In the genomic region with DNA sequence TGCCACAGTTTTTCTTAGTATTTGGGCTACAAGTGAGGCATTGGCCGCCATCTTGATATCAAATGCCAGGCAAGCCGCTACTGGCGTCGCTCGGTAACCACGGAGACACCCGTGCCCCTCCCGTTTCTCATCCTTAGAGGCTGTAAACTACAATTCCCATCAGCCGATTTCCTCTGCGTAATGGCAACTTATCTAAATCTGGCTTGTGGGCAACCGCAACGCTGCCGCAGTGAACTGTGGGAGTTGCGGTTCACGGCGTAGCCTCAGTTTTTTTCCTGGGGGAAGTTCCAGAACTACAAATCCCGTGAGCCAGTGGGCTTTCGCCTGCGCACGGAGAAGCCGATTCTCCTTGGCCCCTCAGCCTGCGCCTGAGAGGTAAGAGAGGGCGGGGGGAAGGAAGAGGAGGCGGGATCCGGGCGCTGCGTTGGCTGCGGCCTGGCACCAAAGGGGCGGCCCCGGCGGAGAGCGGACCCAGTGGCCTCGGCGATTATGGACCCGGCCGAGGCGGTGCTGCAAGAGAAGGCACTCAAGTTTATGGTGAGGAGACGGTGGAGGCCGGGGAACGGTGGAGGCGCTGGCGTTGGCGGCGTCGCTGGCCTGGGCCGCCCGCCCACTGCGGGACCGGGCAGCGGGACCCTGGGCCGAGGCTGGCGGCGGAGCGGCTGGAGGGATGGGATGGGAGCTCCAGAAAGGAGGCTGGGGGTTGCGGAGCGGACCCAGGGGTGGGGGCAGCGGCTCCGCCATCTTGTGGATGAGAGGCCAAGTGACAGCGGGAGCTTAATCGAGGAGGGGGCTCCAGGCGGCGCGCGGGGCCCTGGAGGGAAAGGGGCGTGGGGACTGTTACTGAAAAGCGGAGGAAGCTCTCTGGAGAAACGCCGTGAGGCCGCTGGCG, we compare ENCODE assay signal across 8 cellular contexts. TPM values are rescaled to one million over a fixed set of nuclear protein-coding genes. Genes with fewer than 3 reads are reported as not detected.
A peak's percentile ranks its signal among the peaks of the same experiment; 100 is the strongest.
DNase-seq lines count a peak whose midpoint lies in the region; ATAC-seq and TF ChIP-seq lines count a peak whose summit lies in the region.

A gene (plus strand): TSS at position 474 of the 892 bp plus-strand sequence. CDS start 16 bp downstream, at position 490.

- peak within 1 kb of the TSS; percentile 100 for H2AFZ ChIP-seq in SK-N-SH (ENCODE audit: low read depth)

- peak within 1 kb of the TSS; percentile 94 for H3K4me3 ChIP-seq in GM06990 (replicated peaks; ENCODE audit: low read depth, low read length)
- H3K4me3 ChIP-seq in SK-N-SH (ENCODE audit: low read depth in 2 of 2, low read length in 1 of 2): peak within 1 kb of the TSS; percentile 66 to 84
- peak within 1 kb of the TSS; percentile 87 to 92 for H3K4me3 ChIP-seq in gastroesophageal sphincter
- H3K4me3 ChIP-seq in neutrophil (ENCODE audit: low read depth in 1 of 2, low read length in 1 of 2): peak within 1 kb of the TSS; percentile 81 to 88

- TF ChIP-seq POLR2A in gastroesophageal sphincter (IDR thresholded peaks at IDR 0.05): peak; percentile 33 to 48

- no peaks in the 10 kb centered on the region for H4K20me1 ChIP-seq in SK-N-SH (ENCODE audit: insufficient read depth)

- H3K36me3 ChIP-seq in GM06990 (ENCODE audit: control insufficient read depth, insufficient read depth, low read length) (no peaks in the 10 kb centered on the region), SK-N-SH (replicated peaks in 1 of 2; ENCODE audit: control insufficient read depth in 1 of 2, insufficient read depth in 2 of 2, low read length in 1 of 2) (peaks cover 0 to 5% of the 10 kb centered on the region in 2 experiments), gastroesophageal sphincter (no peaks in the 10 kb centered on the region), neutrophil (no peaks in the 10 kb centered on the region)

- peak; percentile 93 for ATAC-seq in HG02571 (IDR thresholded peaks at IDR 0.05; ENCODE audit: unreplicated experiment)
- ATAC-seq in gastroesophageal sphincter: peak; percentile 98

- DNase-seq in GM06990 (ENCODE audit: extremely low read depth, insufficient read length): peak; percentile 96
- peak; percentile 98 for DNase-seq in NCI-H1048 (lab: John Stamatoyannopoulos, UW)
- DNase-seq in SK-N-SH: peak; percentile 93
- peak; percentile 94 for DNase-seq in activated naive CD4-positive, alpha-beta T cell treated with anti-CD3 and anti-CD28 coated beads, Interleukin-2, amount 50 U/mL, for 16 hours
- peak; percentile 74 to 99 (median 97) for DNase-seq in substantia nigra (lab: John Stamatoyannopoulos, UW)

- TF ChIP-seq RAD21 in SK-N-SH (IDR thresholded peaks at IDR 0.05; ENCODE audit: low read length): peak; percentile 23

- H3F3A ChIP-seq in SK-N-SH (replicated peaks; ENCODE audit: insufficient read depth): no peaks in the 10 kb centered on the region

- no peak for TF ChIP-seq EP300 in SK-N-SH (IDR thresholded peaks at IDR 0.05; ENCODE audit: borderline replicate concordance in 1 of 2, low read depth in 1 of 2, low read length in 1 of 2)
- no peak for TF ChIP-seq EP300 in gastroesophageal sphincter (IDR thresholded peaks at IDR 0.05)

- peak within 1 kb of the TSS; percentile 81 for H3K4me2 ChIP-seq in SK-N-SH

- CTCF ChIA-PET in SK-N-SH (lab: Yijun Ruan, JAX): interaction anchor here (0.8 to 4.2 kb wide), 14 partner anchors 19 to 216 kb away, joined by 3 to 20 read pairs (median 6); no protein-coding TSS in a partner anchor

- H3K27me3 ChIP-seq in GM06990 (replicated peaks; ENCODE audit: control insufficient read depth, insufficient read depth, low read length) (no peaks in the 10 kb centered on the region), SK-N-SH (ENCODE audit: insufficient read depth) (no peaks in the 10 kb centered on the region; the same call in 1 of the 2 replicates), gastroesophageal sphincter (peaks cover 9% of the 10 kb centered on the region), neutrophil (peaks cover 31% of the 10 kb centered on the region)

- WGBS in SK-N-SH (ENCODE audit: low lambda C conversion rate): 2% methylated on average over 41 of the region's 70 CpGs
- WGBS in gastroesophageal sphincter (ENCODE audit: low coverage in 1 of 2), 2 donors: 1 to 2% methylated on average over 16 to 25 of the region's 70 CpGs

- TF ChIP-seq CTCF in GM06990 (IDR thresholded peaks at IDR 0.05; ENCODE audit: insufficient read depth, low read length, poor library complexity, severe bottlenecking) (no peak), SK-N-SH (IDR thresholded peaks at IDR 0.05) (peak; percentile 23), gastroesophageal sphincter (IDR thresholded peaks at IDR 0.05) (peak in 3 of 4 experiments; percentile 5 to 25 (median 16)), neutrophil (IDR thresholded peaks at IDR 0.05) (peak; percentile 9)

- H3K27ac ChIP-seq in SK-N-SH (ENCODE audit: low read depth in 2 of 2, low read length in 1 of 2) (peak within 1 kb of the TSS; percentile 83 to 89), gastroesophageal sphincter (peak within 1 kb of the TSS; percentile 73 to 92 (median 90)), neutrophil (peak within 1 kb of the TSS; percentile 75), substantia nigra (ENCODE audit: low read depth, low read length, poor library complexity, severe bottlenecking) (peak within 1 kb of the TSS; percentile 87)

- POLR2A ChIA-PET in SK-N-SH (lab: Yijun Ruan, JAX): interaction anchor here (1.1 to 2.4 kb wide), 3 partner anchors 42 to 66 kb away, joined by 3 to 12 read pairs (median 4); no protein-coding TSS in a partner anchor

- H3K9me3 ChIP-seq in SK-N-SH (no peaks in the 10 kb centered on the region), gastroesophageal sphincter (no peaks in the 10 kb centered on the region), neutrophil (no peaks in the 10 kb centered on the region)

- H3K79me2 ChIP-seq in SK-N-SH (ENCODE audit: insufficient read depth): peaks cover 42% of the 10 kb centered on the region

- H3K9ac ChIP-seq in SK-N-SH: peak within 1 kb of the TSS; percentile 89

- H3K9me2 ChIP-seq in SK-N-SH: no peaks in the 10 kb centered on the region

- peaks cover 7 to 9% of the 10 kb centered on the region in 2 experiments; a peak in 3 of 4 replicates for H3K4me1 ChIP-seq in SK-N-SH (ENCODE audit: control insufficient read depth in 1 of 2, insufficient read depth in 2 of 2, low read depth in 1 of 2, low read length in 1 of 2)
- peaks cover 0 to 30% (median 10%) of the 10 kb centered on the region in 3 donors for H3K4me1 ChIP-seq in gastroesophageal sphincter
- peaks cover 12% of the 10 kb centered on the region in 2 experiments for H3K4me1 ChIP-seq in neutrophil (ENCODE audit: control insufficient read depth in 1 of 2, insufficient read depth in 1 of 2, low read depth in 1 of 2, low read length in 1 of 2)

TF ChIP-seq in SK-N-SH, 30 proteins besides CTCF, POLR2A, EP300 and RAD21 (continues in another document):
- TF ChIP-seq, protein P1, sequence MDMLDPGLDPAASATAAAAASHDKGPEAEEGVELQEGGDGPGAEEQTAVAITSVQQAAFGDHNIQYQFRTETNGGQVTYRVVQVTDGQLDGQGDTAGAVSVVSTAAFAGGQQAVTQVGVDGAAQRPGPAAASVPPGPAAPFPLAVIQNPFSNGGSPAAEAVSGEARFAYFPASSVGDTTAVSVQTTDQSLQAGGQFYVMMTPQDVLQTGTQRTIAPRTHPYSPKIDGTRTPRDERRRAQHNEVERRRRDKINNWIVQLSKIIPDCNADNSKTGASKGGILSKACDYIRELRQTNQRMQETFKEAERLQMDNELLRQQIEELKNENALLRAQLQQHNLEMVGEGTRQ (IDR thresholded peaks at IDR 0.05; ENCODE audit: borderline replicate concordance, low read depth, low read length): no peak
- TF ChIP-seq CHD2 (IDR thresholded peaks at IDR 0.05; ENCODE audit: low read length, partially characterized antibody) (peak; percentile 84), NFIC (IDR thresholded peaks at IDR 0.05; ENCODE audit: borderline replicate concordance) (peak; percentile 2; the same call in 1 of the 2 replicates), FOSL2 (IDR thresholded peaks at IDR 0.05; ENCODE audit: borderline replicate concordance, low read depth) (no peak), RCOR1 (IDR thresholded peaks at IDR 0.05; ENCODE audit: low read length) (0 out of 2 replicates have a peak, but pooled peaks have one; percentile 26), POLR2AphosphoS5 (IDR thresholded peaks at IDR 0.05; ENCODE audit: low read depth, low read length) (peak; percentile 71), TAF1 (IDR thresholded peaks at IDR 0.05; ENCODE audit: borderline replicate concordance, low read depth, low read length) (peak; percentile 12; the same call in 1 of the 2 replicates), ELF1 (IDR thresholded peaks at IDR 0.05) (peak; percentile 73)
- TF ChIP-seq, protein P2, sequence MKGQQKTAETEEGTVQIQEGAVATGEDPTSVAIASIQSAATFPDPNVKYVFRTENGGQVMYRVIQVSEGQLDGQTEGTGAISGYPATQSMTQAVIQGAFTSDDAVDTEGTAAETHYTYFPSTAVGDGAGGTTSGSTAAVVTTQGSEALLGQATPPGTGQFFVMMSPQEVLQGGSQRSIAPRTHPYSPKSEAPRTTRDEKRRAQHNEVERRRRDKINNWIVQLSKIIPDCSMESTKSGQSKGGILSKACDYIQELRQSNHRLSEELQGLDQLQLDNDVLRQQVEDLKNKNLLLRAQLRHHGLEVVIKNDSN (IDR thresholded peaks at IDR 0.05; ENCODE audit: borderline replicate concordance, low read depth): no peak

RNA-seq across cellular contexts. Expression of the gene that starts here (rescaled TPM):
- 6.5 and 8.1 TPM in 2 replicates for polyA plus RNA-seq in SK-N-SH (2012; rRNA removed)
- 6.7 and 7.3 TPM in 2 replicates for polyA plus RNA-seq in SK-N-SH (2012; cell fraction: cytosol; rRNA removed)
- polyA plus RNA-seq in SK-N-SH (2012; cell fraction: nucleus; rRNA removed): 10.1 and 17.6 TPM in 2 replicates
- 10 to 100 TPM in 3 of 4 donors, 1 to 10 TPM in 1; 9.0 to 15.6 (median 14.1) TPM for total RNA-seq in gastroesophageal sphincter

Comparison
In these comparisons a context has a peak if more than half of its experiments do, and no peak if none do; other contexts are left out.
1. Peak in every context shown above with its lines: DNase-seq, ATAC-seq, H3K4me3 ChIP-seq and H3K27ac ChIP-seq.